9 cellular contexts compared by ENCODE assay signal in the genomic region with DNA sequence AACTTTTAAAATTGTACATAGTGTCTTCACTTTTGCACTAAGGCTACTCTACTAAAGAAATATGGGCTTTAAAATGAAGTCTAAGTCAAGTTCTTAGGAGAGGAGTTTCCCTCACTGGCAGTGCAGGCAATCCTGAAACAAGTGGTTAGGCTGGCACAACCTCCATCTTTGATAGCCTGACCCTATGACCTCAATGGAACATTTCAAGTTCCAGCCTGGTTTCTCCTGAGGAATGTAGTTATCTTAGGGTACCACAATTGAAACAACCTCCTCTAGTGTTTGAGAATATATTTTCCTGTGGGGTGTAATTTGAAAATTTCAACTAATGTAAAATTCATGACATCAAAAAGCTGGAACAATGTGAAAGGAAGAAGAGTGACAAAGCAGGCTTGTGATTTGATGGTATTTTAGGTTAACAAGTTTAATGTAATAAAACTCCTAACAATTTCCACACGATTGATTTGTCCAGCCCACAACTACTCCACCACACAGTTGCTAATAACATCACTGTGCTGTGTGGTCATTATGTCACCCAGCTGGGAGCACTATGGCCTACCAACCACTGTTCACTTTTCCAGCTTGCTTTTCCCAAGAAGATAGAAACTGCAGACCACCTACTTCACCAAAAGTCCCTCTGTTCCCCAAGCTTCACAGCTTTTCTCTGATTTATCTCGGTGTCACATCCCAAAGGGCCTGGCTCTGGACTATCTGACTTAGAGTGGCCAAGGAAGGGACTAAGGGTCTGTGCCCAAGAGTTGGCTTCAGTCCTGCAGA. TPM values are rescaled to one million over a fixed set of nuclear protein-coding genes. Genes with fewer than 3 reads are reported as not detected.
DNase-seq lines count a peak whose midpoint lies in the region; ATAC-seq and TF ChIP-seq lines count a peak whose summit lies in the region.
"Had no signal": no experiment of that assay in that cellular context is flagged by ENCODE, and none has a peak within 500 bp of the region (broad histone marks: within the 10 kb centered on the region; RNA-seq: fewer than 3 reads in every experiment).

No MANE protein-coding gene starts in this region.

- H3K4me3 Mint-ChIP-seq in T-helper 2 cell treated with Interferon-gamma antibody and Interleukin-4, amounts not matched to agents 5 μg/mL and 100 μg/mL, for 36 hours: peak overlapping the region; percentile 34

- WGBS in lung, 2 donors: 39 to 76% methylated on average over 2 of the region's 2 CpGs
- WGBS in transverse colon (ENCODE audit: low coverage in 1 of 2), 2 donors: 48 to 52% methylated on average over 2 of the region's 2 CpGs

- no peak for TF ChIP-seq EP300 in transverse colon (IDR thresholded peaks at IDR 0.05; ENCODE audit: low read depth)

- H3K36me3 ChIP-seq in lung (ENCODE audit: control insufficient read depth in 2 of 2, insufficient read depth in 2 of 2, low read length in 2 of 2) (peaks cover 0 to 5% of the 10 kb centered on the region in 2 donors), transverse colon (no peaks in the 10 kb centered on the region)

- no peaks in the 10 kb centered on the region for H3K27me3 ChIP-seq in lung (ENCODE audit: control insufficient read depth, insufficient read depth)
- H3K27me3 ChIP-seq in transverse colon: peaks cover 93% of the 10 kb centered on the region

- no peaks in the 10 kb centered on the region for H3K9me3 Mint-ChIP-seq in T-helper 2 cell treated with Interferon-gamma antibody and Interleukin-4, amounts not matched to agents 5 μg/mL and 100 μg/mL, for 36 hours

- H3K4me1 ChIP-seq in lung (ENCODE audit: control insufficient read depth in 2 of 2, insufficient read depth in 2 of 2, low read length in 2 of 2) (peaks cover 5 to 9% of the 10 kb centered on the region in 2 donors), transverse colon (peaks cover 0 to 44% (median 28%) of the 10 kb centered on the region in 4 donors)

- peaks cover 34% of the 10 kb centered on the region for H3K27me3 Mint-ChIP-seq in T-helper 2 cell treated with Interferon-gamma antibody and Interleukin-4, amounts not matched to agents 5 μg/mL and 100 μg/mL, for 36 hours (ENCODE audit: low read depth)

- no peak for DNase-seq in T-helper 2 cell treated with Interferon-gamma antibody and Interleukin-4, amounts not matched to agents 5 μg/mL and 100 μg/mL, for 36 hours (ENCODE audit: low spot score)
- DNase-seq in T-helper 2 cell (no peak), choroid plexus epithelial cell (ENCODE audit: low read depth) (no peak), lung (ENCODE audit: low spot score) (no peak), transverse colon (no peak), NCI-H510A (lab: John Stamatoyannopoulos, UW) (no peak), left colon (no peak), epidermal melanocyte (ENCODE audit: insufficient read length, low spot score) (no peak)
- DNase-seq: NCI-H1092 treated with DMSO at 0.1 percent for 48 hours had no signal

- no peak for TF ChIP-seq CTCF in choroid plexus epithelial cell (conservative IDR thresholded peaks at IDR 0.05; ENCODE audit: low read depth, low read length)
- TF ChIP-seq CTCF in lung (IDR thresholded peaks at IDR 0.05; ENCODE audit: control extremely low read depth, extremely low read depth): no peak
- TF ChIP-seq CTCF in transverse colon (IDR thresholded peaks at IDR 0.05): no peak

- H3K27ac ChIP-seq in lung (ENCODE audit: low read depth in 1 of 2, low read length in 1 of 2): peak overlapping the region; percentile 96 to 98
- peak overlapping the region; percentile 87 to 97 (median 92) for H3K27ac ChIP-seq in transverse colon

- H3K4me3 ChIP-seq in choroid plexus epithelial cell (ENCODE audit: low read depth, low read length) (peak overlapping the region; percentile 88), lung (peak overlapping the region; percentile 89), transverse colon (peak overlapping the region; percentile 46 to 82 (median 56))

- in situ Hi-C loops in transverse colon (cut with MboI; ENCODE audit: low pct_ligation_motif_present in 1 of 4, low pct_unique_long_range_greater_than_20kb in 1 of 4, low sequenced_read_pairs in 3 of 4): loop anchor here in 1 of 4 donors (10.0 kb wide), 1 partner anchor 111 kb away; no protein-coding TSS in a partner anchor

- intact Hi-C loops in transverse colon (cut with DNase I; ENCODE audit: low total_unique reads) (loop anchor here (5.0 kb wide), 1 partner anchor 124 kb away; no protein-coding TSS in a partner anchor), left colon (cut with DNase I, micrococcal nuclease) (loop anchor here in 1 of 2 donors (5.0 kb wide), 1 partner anchor 124 kb away; no protein-coding TSS in a partner anchor)

- H3K4me1 Mint-ChIP-seq in T-helper 2 cell treated with Interferon-gamma antibody and Interleukin-4, amounts not matched to agents 5 μg/mL and 100 μg/mL, for 36 hours (ENCODE audit: low read depth): peaks cover 9% of the 10 kb centered on the region

- peaks cover 0 to 4% of the 10 kb centered on the region in 2 donors for H3K9me3 ChIP-seq in lung (ENCODE audit: control insufficient read depth in 2 of 2, insufficient read depth in 1 of 2, low read length in 1 of 2)
- H3K9me3 ChIP-seq in transverse colon: no peaks in the 10 kb centered on the region

- no peak for TF ChIP-seq POLR2A in transverse colon (IDR thresholded peaks at IDR 0.05)

- ATAC-seq in lung (ENCODE audit: insufficient read depth, low FRiP score) (no peak), left colon (no peak)

- H3K36me3 Mint-ChIP-seq in T-helper 2 cell treated with Interferon-gamma antibody and Interleukin-4, amounts not matched to agents 5 μg/mL and 100 μg/mL, for 36 hours (ENCODE audit: low read depth): no peaks in the 10 kb centered on the region

- no peak overlapping the region for H3K27ac Mint-ChIP-seq in T-helper 2 cell treated with Interferon-gamma antibody and Interleukin-4, amounts not matched to agents 5 μg/mL and 100 μg/mL, for 36 hours

RNA-seq across cellular contexts. Expression of gene WWTR1, which starts 1.8 kb away (rescaled TPM):
- total RNA-seq in lung: 100 to 1,000 TPM in 1 of 2 donors, 10 to 100 TPM in 1; 88.9 to 186 TPM
- polyA plus RNA-seq in lung: 10 to 100 TPM; 29.3 to 37.9 TPM
- 10 to 100 TPM; 40.3 to 80.4 (median 67.6) TPM for total RNA-seq in transverse colon
- 10 to 100 TPM in 1 of 2 donors, 1 to 10 TPM in 1; 8.4 to 27.2 TPM for total RNA-seq in left colon
